In genomic region chr18:31015715-31016459, GRCh38 we compare ENCODE assay signal across 28 cellular contexts. TPM values are rescaled to one million over a fixed set of nuclear protein-coding genes. Genes with fewer than 3 reads are reported as not detected.
"Had no signal": no experiment of that assay in that cellular context is flagged by ENCODE, and none has a peak within 500 bp of the region (broad histone marks: within the 10 kb centered on the region; RNA-seq: fewer than 3 reads in every experiment).

No MANE protein-coding gene starts in this region.

- H3K4me2 ChIP-seq: neural progenitor cell had no signal

- FAIRE-seq: small intestine, urothelium cell line had no signal

- H3K4me3 ChIP-seq: neural progenitor cell, ovary, psoas muscle, right lobe of liver, sigmoid colon, stomach, thoracic aorta, thyroid gland, tibial nerve, upper lobe of left lung, vagina had no signal

- H3K9me3 Mint-ChIP-seq: nephron; neural progenitor cell; stimulated activated naive CD8-positive, alpha-beta T cell treated with anti-CD3 and anti-CD28 coated beads, Interleukin-15, Interleukin-2, amounts not matched to agents 100 ng/mL and 50 ng/mL, for 24 hours had no signal

- H3K4me3 Mint-ChIP-seq: nephron; neural progenitor cell; stimulated activated effector memory CD8-positive, alpha-beta T cell treated with anti-CD3 and anti-CD28 coated beads, Interleukin-12 subunit alpha, Interleukin-12 subunit beta, amount 100 ng/mL, for 72 hours; stimulated activated naive B cell treated with anti-CD40 and anti-IgM and Interleukin-4, amounts not matched to agents 10 μg/mL and 1 μg/mL and 100 μg/mL, for 72 hours; stimulated activated naive CD8-positive, alpha-beta T cell treated with anti-CD3 and anti-CD28 coated beads, Interleukin-15, Interleukin-2, amounts not matched to agents 100 ng/mL and 50 ng/mL, for 24 hours had no signal

- H3K9ac ChIP-seq: neural progenitor cell, parathyroid adenoma had no signal

- H3K27ac Mint-ChIP-seq: nephron; neural progenitor cell; progenitor cell of endocrine pancreas; stimulated activated effector memory CD8-positive, alpha-beta T cell treated with anti-CD3 and anti-CD28 coated beads, Interleukin-12 subunit alpha, Interleukin-12 subunit beta, amount 100 ng/mL, for 72 hours; stimulated activated naive B cell treated with anti-CD40 and anti-IgM and Interleukin-4, amounts not matched to agents 10 μg/mL and 1 μg/mL and 100 μg/mL, for 72 hours; stimulated activated naive CD8-positive, alpha-beta T cell treated with anti-CD3 and anti-CD28 coated beads, Interleukin-15, Interleukin-2, amounts not matched to agents 100 ng/mL and 50 ng/mL, for 24 hours had no signal

- H3K4me1 ChIP-seq: neural progenitor cell, parathyroid adenoma, psoas muscle, right lobe of liver, sigmoid colon, stomach, thyroid gland, tibial nerve, upper lobe of left lung, vagina had no signal

- H2AFZ ChIP-seq: neural progenitor cell, parathyroid adenoma had no signal

- H3K4me1 Mint-ChIP-seq: nephron; neural progenitor cell; stimulated activated effector memory CD8-positive, alpha-beta T cell treated with anti-CD3 and anti-CD28 coated beads, Interleukin-12 subunit alpha, Interleukin-12 subunit beta, amount 100 ng/mL, for 72 hours; stimulated activated naive B cell treated with anti-CD40 and anti-IgM and Interleukin-4, amounts not matched to agents 10 μg/mL and 1 μg/mL and 100 μg/mL, for 72 hours had no signal

- H3K27ac ChIP-seq: neural progenitor cell, ovary, parathyroid adenoma, psoas muscle, right lobe of liver, sigmoid colon, stomach, thoracic aorta, thyroid gland, tibial nerve, upper lobe of left lung, vagina had no signal

- H3K36me3 ChIP-seq: neural progenitor cell, ovary, right lobe of liver, sigmoid colon, stomach, thoracic aorta, thyroid gland, tibial nerve, upper lobe of left lung, vagina had no signal

- H3K9me3 ChIP-seq: ovary, psoas muscle, right lobe of liver, sigmoid colon, stomach, thoracic aorta, thyroid gland, tibial nerve, upper lobe of left lung, vagina had no signal

- H3K79me2 ChIP-seq: parathyroid adenoma had no signal

- H3K36me3 Mint-ChIP-seq: neural progenitor cell; stimulated activated effector memory CD8-positive, alpha-beta T cell treated with anti-CD3 and anti-CD28 coated beads, Interleukin-12 subunit alpha, Interleukin-12 subunit beta, amount 100 ng/mL, for 72 hours; stimulated activated naive B cell treated with anti-CD40 and anti-IgM and Interleukin-4, amounts not matched to agents 10 μg/mL and 1 μg/mL and 100 μg/mL, for 72 hours had no signal

- H3K27me3 Mint-ChIP-seq: stimulated activated naive B cell treated with anti-CD40 and anti-IgM and Interleukin-4, amounts not matched to agents 10 μg/mL and 1 μg/mL and 100 μg/mL, for 72 hours; stimulated activated naive CD8-positive, alpha-beta T cell treated with anti-CD3 and anti-CD28 coated beads, Interleukin-15, Interleukin-2, amounts not matched to agents 100 ng/mL and 50 ng/mL, for 24 hours had no signal

- H3K27me3 ChIP-seq: neural progenitor cell, ovary, right lobe of liver, sigmoid colon, stomach, thyroid gland, tibial nerve, upper lobe of left lung, vagina had no signal

- ATAC-seq: psoas muscle; right cardiac atrium; right lobe of liver; stimulated activated effector memory CD8-positive, alpha-beta T cell treated with anti-CD3 and anti-CD28 coated beads, Interleukin-12 subunit alpha, Interleukin-12 subunit beta, amount 100 ng/mL, for 72 hours; stimulated activated naive B cell treated with anti-CD40 and anti-IgM and Interleukin-4, amounts not matched to agents 10 μg/mL and 1 μg/mL and 100 μg/mL, for 72 hours had no signal

- DNase-seq: occipital lobe; ovary; posterior cingulate gyrus; psoas muscle; right cardiac atrium; right lobe of liver; sigmoid colon; small intestine; stimulated activated CD4-positive, alpha-beta T cell treated with anti-CD3 and anti-CD28 coated beads, Interleukin-15, amount 100 ng/mL, for 24 hours; stimulated activated CD4-positive, alpha-beta T cell treated with anti-CD3 and anti-CD28 coated beads, Interleukin-2, amount 100 ng/mL, for 24 hours; stimulated activated CD4-positive, alpha-beta T cell treated with anti-CD3 and anti-CD28 coated beads, Interleukin-2, amount 100 ng/mL, for 48 hours; stimulated activated CD4-positive, alpha-beta T cell treated with anti-CD3 and anti-CD28 coated beads, Interleukin-4, amount 100 ng/mL, for 24 hours; stimulated activated naive B cell treated with anti-CD40 and anti-IgM and Interleukin-4, amounts not matched to agents 10 μg/mL and 1 μg/mL and 100 μg/mL, for 72 hours; stimulated activated naive CD4-positive, alpha-beta T cell treated with Interleukin-2 at 50 U/mL for 16 hours; stomach; thyroid gland; upper lobe of left lung had no signal

RNA-seq across cellular contexts. Expression of gene DSC3, which starts 26.7 kb away (rescaled TPM):
- polyA plus RNA-seq: neural cell had no signal
